12 cellular contexts compared by ENCODE assay signal in genomic region chr6:151160869-151161268, GRCh38.
DNase-seq lines count a peak whose midpoint lies in the region; ATAC-seq and TF ChIP-seq lines count a peak whose summit lies in the region.
"Had no signal": no experiment of that assay in that cellular context is flagged by ENCODE, and none has a peak within 500 bp of the region (broad histone marks: within the 10 kb centered on the region; RNA-seq: fewer than 3 reads in every experiment).

No MANE protein-coding gene starts in this region.

- H2BK120ac ChIP-seq in neuronal stem cell (ENCODE audit: low read depth, low read length) = no peak overlapping the region

- WGBS in neuronal stem cell (ENCODE audit: extremely low coverage in 2 of 2, insufficient read length in 2 of 2, insufficient replicate concordance in 1 of 2), 2 donors = no CpG with 5 or more reads among the region's 9 CpGs

- TF ChIP-seq CTCF in epithelial cell of esophagus (IDR thresholded peaks at IDR 0.05; ENCODE audit: insufficient read depth, low read depth, low read length, missing control alignments) (no peak), right atrium auricular region (IDR thresholded peaks at IDR 0.05) (no peak)

- H2BK5ac ChIP-seq in neuronal stem cell (ENCODE audit: low read length) = no peak overlapping the region

- H2BK15ac ChIP-seq in neuronal stem cell (ENCODE audit: low read length) = no peak overlapping the region

- peak overlapping the region; percentile 6 for H3K18ac ChIP-seq in neuronal stem cell (ENCODE audit: low read length)

- no peak overlapping the region for H3K23ac ChIP-seq in neuronal stem cell (ENCODE audit: low read depth, low read length, poor library complexity)

- H3K4me2 ChIP-seq in neuronal stem cell (ENCODE audit: insufficient read depth, low read length, poor library complexity, severe bottlenecking) = no peak overlapping the region

- no peak overlapping the region for H3K14ac ChIP-seq in neuronal stem cell (ENCODE audit: low read length)

- H4K8ac ChIP-seq in neuronal stem cell (ENCODE audit: low read depth, low read length) = no peak overlapping the region

- H3K4ac ChIP-seq in neuronal stem cell (ENCODE audit: low read length) = no peak overlapping the region

- ATAC-seq in SK-N-SH treated with all-trans-retinoic acid at 6 μM for 48 hours = no peak

- peak overlapping the region; percentile 81 for H2AFZ ChIP-seq in neuronal stem cell (ENCODE audit: low read length)

- no peak overlapping the region for H3K27ac ChIP-seq in neuronal stem cell (replicated peaks; ENCODE audit: low read length)
- no peak overlapping the region for H3K27ac ChIP-seq in right atrium auricular region
- H3K27ac ChIP-seq: Peyer's patch had no signal

- DNase-seq in DMS79 (lab: John Stamatoyannopoulos, UW) (peak; percentile 83), NCI-H2029 (lab: John Stamatoyannopoulos, UW) (peak; percentile 41), epithelial cell of esophagus (ENCODE audit: low read depth) (peak; percentile 51), neuronal stem cell (ENCODE audit: low spot score) (no peak), right atrium auricular region (ENCODE audit: low spot score) (no peak), hippocampal formation (lab: John Stamatoyannopoulos, UW) (no peak), inferior parietal cortex (ENCODE audit: extremely low spot score) (no peak)
- DNase-seq: activated B cell treated with CpG ODN at 0.5 μM for 24 hours, cerebellar nuclear complex, Peyer's patch had no signal

- H3K36me3 ChIP-seq in neuronal stem cell (replicated peaks in 1 of 2; ENCODE audit: control insufficient read depth in 2 of 2, insufficient read depth in 2 of 2, low read length in 2 of 2) = no peaks in the 10 kb centered on the region
- H3K36me3 ChIP-seq in right atrium auricular region = no peaks in the 10 kb centered on the region
- H3K36me3 ChIP-seq: Peyer's patch, tibial nerve had no signal

- H3K9me3 ChIP-seq in neuronal stem cell (replicated peaks in 1 of 2; ENCODE audit: control insufficient read depth in 2 of 2, insufficient read depth in 1 of 2, low read depth in 1 of 2, low read length in 2 of 2) (no peaks in the 10 kb centered on the region), right atrium auricular region (no peaks in the 10 kb centered on the region)
- H3K9me3 ChIP-seq: Peyer's patch, tibial nerve had no signal

- no peak overlapping the region for H2BK12ac ChIP-seq in neuronal stem cell (ENCODE audit: low read length)

- H4K91ac ChIP-seq in neuronal stem cell (ENCODE audit: low read depth, low read length, poor library complexity) = no peak overlapping the region

- H3K79me1 ChIP-seq in neuronal stem cell (ENCODE audit: low read depth, low read length) = no peaks in the 10 kb centered on the region

- no peak overlapping the region for H2AK5ac ChIP-seq in neuronal stem cell (ENCODE audit: low read depth, low read length)

- H3K4me1 ChIP-seq in neuronal stem cell (ENCODE audit: control insufficient read depth in 2 of 2, insufficient read depth in 1 of 2, low read depth in 1 of 2, low read length in 2 of 2) = peaks cover 9 to 12% of the 10 kb centered on the region in 2 donors
- no peaks in the 10 kb centered on the region for H3K4me1 ChIP-seq in right atrium auricular region
- H3K4me1 ChIP-seq: Peyer's patch had no signal

- H3K9ac ChIP-seq in neuronal stem cell (ENCODE audit: low read depth, low read length, poor library complexity) = no peak overlapping the region

- no peaks in the 10 kb centered on the region for H3K27me3 ChIP-seq in neuronal stem cell (ENCODE audit: control insufficient read depth in 3 of 3, insufficient read depth in 3 of 3, low read depth in 1 of 3, low read length in 3 of 3)
- no peaks in the 10 kb centered on the region for H3K27me3 ChIP-seq in right atrium auricular region
- H3K27me3 ChIP-seq: Peyer's patch, tibial nerve had no signal

- H3K4me3 ChIP-seq in epithelial cell of esophagus (ENCODE audit: low read length) = no peak overlapping the region
- H3K4me3 ChIP-seq in neuronal stem cell (ENCODE audit: low read length in 2 of 2) = no peak overlapping the region
- no peak overlapping the region for H3K4me3 ChIP-seq in right atrium auricular region
- H3K4me3 ChIP-seq: Peyer's patch, tibial nerve had no signal

TF ChIP-seq in SK-N-SH treated with all-trans-retinoic acid at 6 μM for 48 hours, 23 proteins besides CTCF, POLR2A, EP300 and RAD21:
- TF ChIP-seq ZNF565 (CRISPR knock-in tag; conservative IDR thresholded peaks at IDR 0.05; ENCODE audit: low read depth) (no peak), PATZ1 (CRISPR knock-in tag; IDR thresholded peaks at IDR 0.05; ENCODE audit: borderline replicate concordance) (no peak), ESRRG (CRISPR knock-in tag; IDR thresholded peaks at IDR 0.05) (no peak), CSRNP3 (CRISPR knock-in tag; IDR thresholded peaks at IDR 0.05) (no peak), TCF4 (CRISPR knock-in tag; IDR thresholded peaks at IDR 0.05; ENCODE audit: borderline replicate concordance) (no peak), OSR1 (CRISPR knock-in tag; IDR thresholded peaks at IDR 0.05) (no peak), ZC3H10 (CRISPR knock-in tag; IDR thresholded peaks at IDR 0.05) (no peak), ZNF70 (CRISPR knock-in tag; IDR thresholded peaks at IDR 0.05) (no peak), ZFP3 (CRISPR knock-in tag; IDR thresholded peaks at IDR 0.05) (no peak), TOX (CRISPR knock-in tag; IDR thresholded peaks at IDR 0.05; ENCODE audit: borderline replicate concordance) (no peak), CREB5 (CRISPR knock-in tag; IDR thresholded peaks at IDR 0.05; ENCODE audit: low read depth) (no peak), ISL1 (CRISPR knock-in tag; IDR thresholded peaks at IDR 0.05) (no peak), TSHZ2 (CRISPR knock-in tag; IDR thresholded peaks at IDR 0.05) (no peak), ZFP30 (CRISPR knock-in tag; IDR thresholded peaks at IDR 0.05) (no peak), GLIS3 (CRISPR knock-in tag; IDR thresholded peaks at IDR 0.05) (no peak), PPARA (CRISPR knock-in tag; IDR thresholded peaks at IDR 0.05; ENCODE audit: borderline replicate concordance) (no peak)

Comparison
In these comparisons a context has a peak if more than half of its experiments do, and no peak if none do; other contexts are left out.
1. DNase-seq: peak in DMS79 (single experiment), NCI-H2029 (single experiment) and epithelial cell of esophagus (single experiment); none in neuronal stem cell (single experiment), right atrium auricular region (single experiment), hippocampal formation (0 of 2) and inferior parietal cortex (single experiment).